1 cellular context compared by ENCODE assay signal in the genomic region with DNA sequence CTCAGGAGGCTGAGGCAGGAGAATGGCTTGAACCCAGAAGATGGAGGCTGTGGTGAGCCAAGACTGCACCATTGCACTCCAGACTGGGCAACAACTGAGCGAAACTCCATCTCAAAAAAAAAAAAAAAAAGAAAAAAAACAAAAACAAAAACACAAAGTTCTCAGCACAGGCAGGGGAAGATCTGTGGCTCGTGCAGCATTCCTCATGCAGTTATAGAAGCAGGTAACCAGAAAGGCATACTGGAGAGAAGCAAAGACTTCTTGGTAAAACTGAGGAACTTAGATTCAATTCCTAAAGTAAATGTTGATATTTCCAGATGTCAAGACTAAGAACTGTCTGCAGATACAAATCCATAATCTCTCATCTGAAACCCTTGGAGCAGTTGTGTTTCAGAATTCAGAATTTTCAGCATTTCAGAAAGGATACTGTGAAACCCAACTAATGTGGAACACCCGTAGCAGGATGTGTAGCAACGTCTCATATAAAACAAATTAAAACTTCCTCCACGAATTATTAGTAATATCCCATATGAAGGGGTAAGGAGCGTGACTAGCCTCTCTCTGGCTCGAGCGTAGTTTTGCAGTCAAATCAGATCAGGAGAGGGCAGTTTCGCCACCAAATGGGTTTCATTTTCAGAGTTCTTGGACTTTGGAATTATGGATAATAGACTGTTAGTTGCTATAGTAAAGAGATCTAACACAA.
A peak's percentile ranks its signal among the peaks of the same experiment; 100 is the strongest.
TF ChIP-seq lines count a peak whose summit lies in the region.

No MANE protein-coding gene starts in this region.

TF ChIP-seq in GM12878, 131 proteins besides CTCF, POLR2A, EP300 and RAD21 (continued from another document):
- TF ChIP-seq, protein P1, sequence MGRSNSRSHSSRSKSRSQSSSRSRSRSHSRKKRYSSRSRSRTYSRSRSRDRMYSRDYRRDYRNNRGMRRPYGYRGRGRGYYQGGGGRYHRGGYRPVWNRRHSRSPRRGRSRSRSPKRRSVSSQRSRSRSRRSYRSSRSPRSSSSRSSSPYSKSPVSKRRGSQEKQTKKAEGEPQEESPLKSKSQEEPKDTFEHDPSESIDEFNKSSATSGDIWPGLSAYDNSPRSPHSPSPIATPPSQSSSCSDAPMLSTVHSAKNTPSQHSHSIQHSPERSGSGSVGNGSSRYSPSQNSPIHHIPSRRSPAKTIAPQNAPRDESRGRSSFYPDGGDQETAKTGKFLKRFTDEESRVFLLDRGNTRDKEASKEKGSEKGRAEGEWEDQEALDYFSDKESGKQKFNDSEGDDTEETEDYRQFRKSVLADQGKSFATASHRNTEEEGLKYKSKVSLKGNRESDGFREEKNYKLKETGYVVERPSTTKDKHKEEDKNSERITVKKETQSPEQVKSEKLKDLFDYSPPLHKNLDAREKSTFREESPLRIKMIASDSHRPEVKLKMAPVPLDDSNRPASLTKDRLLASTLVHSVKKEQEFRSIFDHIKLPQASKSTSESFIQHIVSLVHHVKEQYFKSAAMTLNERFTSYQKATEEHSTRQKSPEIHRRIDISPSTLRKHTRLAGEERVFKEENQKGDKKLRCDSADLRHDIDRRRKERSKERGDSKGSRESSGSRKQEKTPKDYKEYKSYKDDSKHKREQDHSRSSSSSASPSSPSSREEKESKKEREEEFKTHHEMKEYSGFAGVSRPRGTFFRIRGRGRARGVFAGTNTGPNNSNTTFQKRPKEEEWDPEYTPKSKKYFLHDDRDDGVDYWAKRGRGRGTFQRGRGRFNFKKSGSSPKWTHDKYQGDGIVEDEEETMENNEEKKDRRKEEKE (IDR thresholded peaks at IDR 0.05) = no peak
- TF ChIP-seq JUNB (IDR thresholded peaks at IDR 0.05) (no peak), BMI1 (IDR thresholded peaks at IDR 0.05; ENCODE audit: borderline replicate concordance) (0 out of 2 replicates have a peak, but pooled peaks have one; percentile 47), PAX5 (IDR thresholded peaks at IDR 0.05; ENCODE audit: borderline replicate concordance, low read depth, low read length) (0 out of 2 replicates have a peak, but pooled peaks have one; percentile 13)
